19 cellular contexts compared by ENCODE assay signal in the genomic region with DNA sequence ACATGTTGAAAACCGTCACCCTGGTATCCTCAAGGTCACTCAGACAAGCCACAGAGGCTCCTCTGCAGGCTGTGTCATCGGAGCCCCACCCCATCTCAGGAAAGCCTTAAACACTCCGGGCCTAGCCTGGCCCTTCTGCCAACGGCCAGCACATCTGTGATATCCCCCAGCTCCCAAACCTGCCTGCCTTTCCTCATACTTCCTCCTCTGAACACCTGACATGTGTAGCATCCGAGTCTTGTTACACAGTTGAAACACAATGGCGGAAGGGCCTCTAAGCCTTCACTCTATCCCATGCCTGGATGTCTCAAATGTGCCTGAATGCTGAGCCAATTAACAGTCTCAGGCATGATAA. TPM values are rescaled to one million over a fixed set of nuclear protein-coding genes. Genes with fewer than 3 reads are reported as not detected.
A peak's percentile ranks its signal among the peaks of the same experiment; 100 is the strongest.
DNase-seq lines count a peak whose midpoint lies in the region; ATAC-seq and TF ChIP-seq lines count a peak whose summit lies in the region.
"Had no signal": no experiment of that assay in that cellular context is flagged by ENCODE, and none has a peak within 500 bp of the region (broad histone marks: within the 10 kb centered on the region; RNA-seq: fewer than 3 reads in every experiment).

No MANE protein-coding gene starts in this region.

- WGBS in IMR-90 (ENCODE audit: extremely low coverage in 2 of 2, insufficient read length in 1 of 2), 2 experiments = 75% methylated on average over 2 of the region's 6 CpGs; no CpG with 5 or more reads in 1 of the 2 experiments
- 80% methylated on average over 6 of the region's 6 CpGs for WGBS in smooth muscle cell (ENCODE audit: low lambda C conversion rate)
- 85 to 91% methylated on average over 6 of the region's 6 CpGs for WGBS in thyroid gland, 2 donors

- H3K36me3 ChIP-seq in IMR-90 (ENCODE audit: control insufficient read depth, insufficient read depth, low read length) (peaks cover 23% of the 10 kb centered on the region; the same call in 1 of the 2 replicates), smooth muscle cell (ENCODE audit: low read depth) (peaks cover 3% of the 10 kb centered on the region), thyroid gland (no peaks in the 10 kb centered on the region)
- no peaks in the 10 kb centered on the region for H3K36me3 ChIP-seq in CD8-positive, alpha-beta memory T cell (ENCODE audit: insufficient read depth, low read length)
- H3K36me3 ChIP-seq: HAP-1, MG63 had no signal

- H2AFZ ChIP-seq in IMR-90 (replicated peaks; ENCODE audit: low read length, poor library complexity) (no peak overlapping the region), smooth muscle cell (ENCODE audit: low read depth) (no peak overlapping the region)
- H2AFZ ChIP-seq: PC-9 had no signal

- H3K27me3 ChIP-seq in IMR-90 (ENCODE audit: control insufficient read depth, insufficient read depth, low read length) = no peaks in the 10 kb centered on the region
- H3K27me3 ChIP-seq in smooth muscle cell (ENCODE audit: low read depth) = no peaks in the 10 kb centered on the region
- H3K27me3 ChIP-seq in CD8-positive, alpha-beta memory T cell (ENCODE audit: insufficient read depth, low read length, poor library complexity, severe bottlenecking) = no peaks in the 10 kb centered on the region
- no peaks in the 10 kb centered on the region for H3K27me3 ChIP-seq in thyroid gland
- H3K27me3 ChIP-seq: MG63 had no signal

- in situ Hi-C loops in IMR-90 (cut with MboI; ENCODE audit: low sequenced_read_pairs) = no loop called here

- dilution Hi-C loops in IMR-90 (cut with HindIII; ENCODE audit: low sequenced_read_pairs, unreplicated experiment) = no loop called here

- H3K56ac ChIP-seq in IMR-90 (ENCODE audit: extremely low read depth, insufficient read depth, low read length) = no peak overlapping the region

- TF ChIP-seq CTCF in CD14-positive monocyte (IDR thresholded peaks at IDR 0.05) = no peak
- TF ChIP-seq CTCF in IMR-90 (conservative IDR thresholded peaks at IDR 0.05; ENCODE audit: low read depth, low read length) = no peak
- no peak for TF ChIP-seq CTCF in smooth muscle cell (IDR thresholded peaks at IDR 0.05; ENCODE audit: borderline replicate concordance, insufficient read depth, poor library complexity, severe bottlenecking)
- TF ChIP-seq CTCF in thyroid gland (IDR thresholded peaks at IDR 0.05) = no peak

- H2BK20ac ChIP-seq in IMR-90 (ENCODE audit: low read depth, low read length) = no peak overlapping the region; the same call in 1 of the 2 replicates

- BruUV-seq in IMR-90 (replicated peaks; lab: Mats Ljungman, UMichigan) = no TSS peak

- H3K4me2 ChIP-seq in IMR-90 (ENCODE audit: low read depth, low read length) = no peak overlapping the region
- H3K4me2 ChIP-seq in smooth muscle cell = peak overlapping the region; percentile 14
- H3K4me2 ChIP-seq: KMS-11, PC-9 had no signal

- no peak overlapping the region for H3K4me3 ChIP-seq in IMR-90 (ENCODE audit: insufficient read depth, low read depth, low read length)
- H3K4me3 ChIP-seq in smooth muscle cell = no peak overlapping the region
- no peak overlapping the region for H3K4me3 ChIP-seq in CD8-positive, alpha-beta memory T cell (ENCODE audit: low read length)
- H3K4me3 ChIP-seq in thyroid gland (replicated peaks in 1 of 3) = no peak overlapping the region
- H3K4me3 ChIP-seq: HAP-1, MG63, PC-9 had no signal

- no peak overlapping the region for H2BK5ac ChIP-seq in IMR-90 (ENCODE audit: low read depth, low read length, poor library complexity, severe bottlenecking)

- H4K20me1 ChIP-seq in IMR-90 (ENCODE audit: insufficient read depth, low read length) (peaks cover 5% of the 10 kb centered on the region; the same call in 1 of the 2 replicates), smooth muscle cell (ENCODE audit: low read depth) (no peaks in the 10 kb centered on the region)

- H3K4me1 Mint-ChIP-seq in CD14-positive monocyte = peaks cover 20% of the 10 kb centered on the region
- H3K4me1 Mint-ChIP-seq in CD8-positive, alpha-beta memory T cell = peaks cover 72 to 89% (median 76%) of the 10 kb centered on the region in 3 donors

- intact Hi-C loops in CD14-positive monocyte (cut with micrococcal nuclease) (no loop called here), IMR-90 (cut with micrococcal nuclease) (no loop called here), thyroid gland (cut with DNase I) (no loop called here)

- POLR2A ChIA-PET in IMR-90 (lab: Charles Lee; ENCODE audit: unreplicated experiment) = no interaction called here
- POLR2A ChIA-PET in CD8-positive, alpha-beta memory T cell (lab: Charles Lee) = no interaction called here

- H2AK9ac ChIP-seq in IMR-90 (replicated peaks; ENCODE audit: low read depth, low read length, poor library complexity) = peak overlapping the region; percentile 7

- H3K79me1 ChIP-seq in IMR-90 (ENCODE audit: low read depth in 1 of 2, low read length in 2 of 2) = no peaks in the 10 kb centered on the region

- peaks cover 23% of the 10 kb centered on the region for H3K9me1 ChIP-seq in IMR-90 (ENCODE audit: insufficient read depth, low read length)

- TF ChIP-seq RAD21 in IMR-90 (IDR thresholded peaks at IDR 0.05; ENCODE audit: low read length) = no peak

- no peaks in the 10 kb centered on the region for H3K9me3 Mint-ChIP-seq in CD14-positive monocyte
- H3K9me3 Mint-ChIP-seq in CD8-positive, alpha-beta memory T cell = no peaks in the 10 kb centered on the region
- H3K9me3 Mint-ChIP-seq: CD8-positive, alpha-beta T cell had no signal

- H2AK5ac ChIP-seq in IMR-90 (ENCODE audit: low read depth, low read length) = peak overlapping the region; percentile 83

- H3K27ac ChIP-seq in IMR-90 (ENCODE audit: insufficient read depth, low read length) (no peak overlapping the region), smooth muscle cell (ENCODE audit: low read depth) (peak overlapping the region; percentile 66), thyroid gland (no peak overlapping the region)
- H3K27ac ChIP-seq in CD8-positive, alpha-beta memory T cell (ENCODE audit: low read depth, low read length) = no peak overlapping the region
- H3K27ac ChIP-seq: KMS-11, PC-9 had no signal

- TF ChIP-seq POLR2A in IMR-90 (IDR thresholded peaks at IDR 0.05; ENCODE audit: low read depth, low read length) (no peak), erythroblast (IDR thresholded peaks at IDR 0.05; ENCODE audit: low read length) (no peak), thyroid gland (IDR thresholded peaks at IDR 0.05) (no peak)

- H3K4me3 Mint-ChIP-seq in CD14-positive monocyte = no peak overlapping the region
- H3K4me3 Mint-ChIP-seq in CD8-positive, alpha-beta memory T cell = no peak overlapping the region
- H3K4me3 Mint-ChIP-seq: CD8-positive, alpha-beta T cell had no signal

- DNase-seq in CD14-positive monocyte (ENCODE audit: low spot score) (peak; percentile 57), IMR-90 (no peak), erythroblast (lab: John Stamatoyannopoulos, UW) (peak; percentile 44 to 45), smooth muscle cell (lab: John Stamatoyannopoulos, UW; ENCODE audit: unreplicated experiment) (no peak), thyroid gland (no peak), DMS79 treated with DMSO at 0.1 percent for 48 hours (lab: John Stamatoyannopoulos, UW) (no peak)
- no peak for DNase-seq in CD8-positive, alpha-beta memory T cell
- DNase-seq: ACHN; CD8-positive, alpha-beta T cell; DMS79; MG63; NCI-H1092; NCI-H146; NCI-H2081; NCI-H510A treated with DMSO at 0.1 percent for 48 hours; NCI-H82; PC-9 had no signal

- no peak for ATAC-seq in IMR-90 (ENCODE audit: low read depth)
- ATAC-seq: CD8-positive, alpha-beta T cell had no signal

- H3K79me2 ChIP-seq in smooth muscle cell (ENCODE audit: low read depth) = no peaks in the 10 kb centered on the region

- H3K23ac ChIP-seq in IMR-90 (ENCODE audit: low read depth, low read length) = no peak overlapping the region

- peaks cover 0 to 3% (median 2%) of the 10 kb centered on the region in 3 donors for H3K27me3 Mint-ChIP-seq in CD14-positive monocyte (ENCODE audit: low read depth in 3 of 3)
- H3K27me3 Mint-ChIP-seq in CD8-positive, alpha-beta memory T cell = no peaks in the 10 kb centered on the region

- H3F3A ChIP-seq in smooth muscle cell (ENCODE audit: low read depth) = peaks cover 42% of the 10 kb centered on the region

- H4K91ac ChIP-seq in IMR-90 (ENCODE audit: insufficient read depth, low read depth, low read length) = peak overlapping the region; percentile 39; the same call in 1 of the 2 replicates

- peaks cover 20% of the 10 kb centered on the region for H3K4me1 ChIP-seq in IMR-90 (ENCODE audit: control insufficient read depth, insufficient read depth, low read length)
- no peaks in the 10 kb centered on the region for H3K4me1 ChIP-seq in smooth muscle cell (ENCODE audit: low read depth)
- peaks cover 45% of the 10 kb centered on the region for H3K4me1 ChIP-seq in CD8-positive, alpha-beta memory T cell (ENCODE audit: insufficient read depth, low read length)
- no peaks in the 10 kb centered on the region for H3K4me1 ChIP-seq in thyroid gland
- H3K4me1 ChIP-seq: HAP-1 had no signal

- 0 out of 2 replicates have a peak overlapping the region, but pooled peaks have one; percentile 14 for H2BK120ac ChIP-seq in IMR-90 (ENCODE audit: low read depth, low read length)

- no peak overlapping the region for H3K18ac ChIP-seq in IMR-90 (ENCODE audit: low read depth, low read length)

- peak overlapping the region; percentile 39; the same call in 1 of the 3 replicates for H2BK15ac ChIP-seq in IMR-90 (ENCODE audit: low read depth, low read length)

- no peak overlapping the region for H3K9ac ChIP-seq in IMR-90 (ENCODE audit: low read depth, low read length)
- no peak overlapping the region for H3K9ac ChIP-seq in smooth muscle cell (ENCODE audit: low read depth)
- H3K9ac ChIP-seq: KMS-11 had no signal

- H3K36me3 Mint-ChIP-seq in CD14-positive monocyte = no peaks in the 10 kb centered on the region
- peaks cover 0 to 4% (median 1%) of the 10 kb centered on the region in 3 donors for H3K36me3 Mint-ChIP-seq in CD8-positive, alpha-beta memory T cell
- H3K36me3 Mint-ChIP-seq: CD8-positive, alpha-beta T cell had no signal

- peak overlapping the region in 1 of 7 donors; percentile 10 for H3K27ac Mint-ChIP-seq in CD14-positive monocyte
- peak overlapping the region in 3 of 8 donors; percentile 3 to 72 (median 27) for H3K27ac Mint-ChIP-seq in CD8-positive, alpha-beta memory T cell
- H3K27ac Mint-ChIP-seq: CD8-positive, alpha-beta T cell had no signal

- CTCF ChIA-PET in IMR-90 (lab: Yijun Ruan, JAX) = no interaction called here
- CTCF ChIA-PET in CD8-positive, alpha-beta memory T cell (lab: Charles Lee) = no interaction called here

- H3K14ac ChIP-seq in IMR-90 (replicated peaks; ENCODE audit: low read depth, low read length) = 0 out of 2 replicates have a peak overlapping the region, but pooled peaks have one; percentile 45

- peak overlapping the region; percentile 27; the same call in 1 of the 2 replicates for H3K4ac ChIP-seq in IMR-90 (ENCODE audit: low read depth, low read length)

- H4K5ac ChIP-seq in IMR-90 (ENCODE audit: low read depth, low read length) = no peak overlapping the region

- no peaks in the 10 kb centered on the region for H3K9me3 ChIP-seq in IMR-90 (ENCODE audit: control insufficient read depth, insufficient read depth, low read length)
- H3K9me3 ChIP-seq in smooth muscle cell (replicated peaks; ENCODE audit: low read depth) = no peaks in the 10 kb centered on the region
- H3K9me3 ChIP-seq in CD8-positive, alpha-beta memory T cell (ENCODE audit: low read length) = no peaks in the 10 kb centered on the region
- no peaks in the 10 kb centered on the region for H3K9me3 ChIP-seq in thyroid gland
- H3K9me3 ChIP-seq: HAP-1, MG63 had no signal

- no peak overlapping the region for H4K8ac ChIP-seq in IMR-90 (ENCODE audit: low read depth in 2 of 2, low read length in 2 of 2)

RNA-seq across cellular contexts. Expression of a gene that starts 32.9 kb away (rescaled TPM):
- polyA plus RNA-seq in CD14-positive monocyte (10 to 100 TPM; 25.0 to 26.8 TPM), IMR-90 (2012; rRNA removed) (10.2 and 15.1 TPM in 2 replicates), smooth muscle cell (77.0 and 87.8 TPM in 2 replicates)
- total RNA-seq in IMR-90 (2012; rRNA removed) (57.8 and 75.3 TPM in 2 replicates), smooth muscle cell (240 and 267 TPM in 2 replicates), thyroid gland (10 to 100 TPM; 18.6 to 36.7 (median 28.5) TPM)
- polyA plus RNA-seq in IMR-90 (2012; cell fraction: cytosol; rRNA removed) = 7.8 and 11.8 TPM in 2 replicates
- 1.8 and 11.2 TPM in 2 replicates for polyA plus RNA-seq in IMR-90 (2012; cell fraction: nucleus; rRNA removed; ENCODE audit: low replicate concordance)
- total RNA-seq in CD8-positive, alpha-beta memory T cell = 10 to 100 TPM; 36.6 to 41.9 TPM
- 34.4 TPM for polyA plus RNA-seq in CD8-positive, alpha-beta memory T cell

Comparison
In these comparisons a context has a peak if more than half of its experiments do, and no peak if none do; other contexts are left out.
1. DNase-seq: peak in CD14-positive monocyte (single experiment) and erythroblast (2 of 2); none in IMR-90 (single experiment), smooth muscle cell (single experiment), CD8-positive, alpha-beta memory T cell (0 of 5), thyroid gland (0 of 2) and DMS79 treated with DMSO at 0.1 percent for 48 hours (single experiment).